1 cellular context compared by ENCODE assay signal in the genomic region with DNA sequence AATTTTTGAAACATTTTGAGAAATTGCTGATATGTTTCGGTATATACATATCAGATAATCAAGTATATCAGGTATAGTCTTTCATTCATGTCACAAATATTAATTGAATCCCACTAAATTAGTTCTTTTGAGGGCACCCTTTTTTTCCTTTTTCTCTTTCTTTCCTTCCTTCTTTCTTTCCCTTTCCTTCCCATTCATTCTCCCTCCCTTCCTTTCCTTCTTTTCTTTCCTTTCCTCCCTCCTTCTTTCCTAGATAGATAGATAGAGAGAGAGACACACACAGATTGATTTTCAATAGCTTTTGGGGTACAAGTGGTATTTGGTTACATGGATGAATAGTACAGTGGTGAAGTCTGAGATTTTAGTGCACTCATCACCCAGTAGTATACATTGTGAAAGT.
TF ChIP-seq lines count a peak whose summit lies in the region.

No MANE protein-coding gene starts in this region.

TF ChIP-seq in HepG2, 621 proteins besides CTCF, POLR2A, EP300 and RAD21:
- TF ChIP-seq ZKSCAN1 (IDR thresholded peaks at IDR 0.05; ENCODE audit: low read length), result no peak
- TF ChIP-seq HNRNPK (IDR thresholded peaks at IDR 0.05; ENCODE audit: low read depth, low read length, poor library complexity, severe bottlenecking), result peak; percentile 29
- TF ChIP-seq ZNF441 (CRISPR knock-in tag; IDR thresholded peaks at IDR 0.05; ENCODE audit: borderline replicate concordance), result no peak
- TF ChIP-seq, protein P1, sequence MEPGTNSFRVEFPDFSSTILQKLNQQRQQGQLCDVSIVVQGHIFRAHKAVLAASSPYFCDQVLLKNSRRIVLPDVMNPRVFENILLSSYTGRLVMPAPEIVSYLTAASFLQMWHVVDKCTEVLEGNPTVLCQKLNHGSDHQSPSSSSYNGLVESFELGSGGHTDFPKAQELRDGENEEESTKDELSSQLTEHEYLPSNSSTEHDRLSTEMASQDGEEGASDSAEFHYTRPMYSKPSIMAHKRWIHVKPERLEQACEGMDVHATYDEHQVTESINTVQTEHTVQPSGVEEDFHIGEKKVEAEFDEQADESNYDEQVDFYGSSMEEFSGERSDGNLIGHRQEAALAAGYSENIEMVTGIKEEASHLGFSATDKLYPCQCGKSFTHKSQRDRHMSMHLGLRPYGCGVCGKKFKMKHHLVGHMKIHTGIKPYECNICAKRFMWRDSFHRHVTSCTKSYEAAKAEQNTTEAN (CRISPR knock-in tag; conservative IDR thresholded peaks at IDR 0.05), result no peak
- TF ChIP-seq HDAC1 (CRISPR knock-in tag; IDR thresholded peaks at IDR 0.05), result no peak
